Comparison of ENCODE assay signal across 1 cellular context in the genomic region with DNA sequence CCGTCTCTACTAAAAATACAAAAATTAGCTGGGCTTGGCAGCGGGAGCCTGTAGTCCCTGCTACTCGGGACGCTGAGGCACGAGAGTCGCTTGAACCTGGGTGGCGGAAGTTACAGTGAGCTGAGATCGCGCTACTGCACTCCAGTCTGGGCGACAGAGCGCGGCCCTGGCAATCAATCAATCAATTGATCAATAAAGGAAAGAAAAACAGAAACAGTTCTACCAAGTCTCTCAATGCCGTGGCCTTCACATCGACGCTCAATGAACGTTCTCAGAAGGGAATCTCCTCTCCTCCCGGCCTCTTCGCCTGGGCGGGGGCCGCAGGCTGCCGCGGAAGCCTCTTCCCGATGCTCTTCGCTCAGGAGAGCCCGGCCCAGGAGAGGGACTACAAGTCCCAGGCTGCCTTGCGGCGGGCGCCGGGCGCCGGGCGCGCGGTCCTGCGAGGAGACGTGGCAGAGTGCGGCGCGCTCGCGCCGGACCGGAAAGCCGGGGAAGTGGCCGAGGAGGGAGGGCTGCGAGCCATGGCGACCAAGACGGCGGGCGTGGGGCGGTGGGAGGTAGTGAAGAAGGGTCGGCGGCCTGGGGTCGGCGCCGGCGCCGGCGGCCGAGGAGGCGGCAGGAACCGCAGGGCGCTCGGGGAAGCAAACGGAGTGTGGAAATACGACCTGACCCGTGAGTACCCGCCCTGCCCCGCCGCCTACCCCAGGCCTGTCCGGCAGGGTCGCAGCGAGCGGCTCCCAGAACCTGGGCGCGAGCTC.
TF ChIP-seq lines count a peak whose summit lies in the region.

A gene with protein sequence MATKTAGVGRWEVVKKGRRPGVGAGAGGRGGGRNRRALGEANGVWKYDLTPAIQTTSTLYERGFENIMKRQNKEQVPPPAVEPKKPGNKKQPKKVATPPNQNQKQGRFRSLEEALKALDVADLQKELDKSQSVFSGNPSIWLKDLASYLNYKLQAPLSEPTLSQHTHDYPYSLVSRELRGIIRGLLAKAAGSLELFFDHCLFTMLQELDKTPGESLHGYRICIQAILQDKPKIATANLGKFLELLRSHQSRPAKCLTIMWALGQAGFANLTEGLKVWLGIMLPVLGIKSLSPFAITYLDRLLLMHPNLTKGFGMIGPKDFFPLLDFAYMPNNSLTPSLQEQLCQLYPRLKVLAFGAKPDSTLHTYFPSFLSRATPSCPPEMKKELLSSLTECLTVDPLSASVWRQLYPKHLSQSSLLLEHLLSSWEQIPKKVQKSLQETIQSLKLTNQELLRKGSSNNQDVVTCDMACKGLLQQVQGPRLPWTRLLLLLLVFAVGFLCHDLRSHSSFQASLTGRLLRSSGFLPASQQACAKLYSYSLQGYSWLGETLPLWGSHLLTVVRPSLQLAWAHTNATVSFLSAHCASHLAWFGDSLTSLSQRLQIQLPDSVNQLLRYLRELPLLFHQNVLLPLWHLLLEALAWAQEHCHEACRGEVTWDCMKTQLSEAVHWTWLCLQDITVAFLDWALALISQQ (plus strand): TSS at position 471 of the 758 bp plus-strand sequence. CDS start 51 bp downstream, at position 522.

TF ChIP-seq in HepG2, 621 proteins besides CTCF, POLR2A, EP300 and RAD21 (continued from another document and continues in another):
- TF ChIP-seq MED13 (CRISPR knock-in tag; IDR thresholded peaks at IDR 0.05), result peak; percentile 51; the same call in 1 of the 2 replicates
- TF ChIP-seq, protein P1, sequence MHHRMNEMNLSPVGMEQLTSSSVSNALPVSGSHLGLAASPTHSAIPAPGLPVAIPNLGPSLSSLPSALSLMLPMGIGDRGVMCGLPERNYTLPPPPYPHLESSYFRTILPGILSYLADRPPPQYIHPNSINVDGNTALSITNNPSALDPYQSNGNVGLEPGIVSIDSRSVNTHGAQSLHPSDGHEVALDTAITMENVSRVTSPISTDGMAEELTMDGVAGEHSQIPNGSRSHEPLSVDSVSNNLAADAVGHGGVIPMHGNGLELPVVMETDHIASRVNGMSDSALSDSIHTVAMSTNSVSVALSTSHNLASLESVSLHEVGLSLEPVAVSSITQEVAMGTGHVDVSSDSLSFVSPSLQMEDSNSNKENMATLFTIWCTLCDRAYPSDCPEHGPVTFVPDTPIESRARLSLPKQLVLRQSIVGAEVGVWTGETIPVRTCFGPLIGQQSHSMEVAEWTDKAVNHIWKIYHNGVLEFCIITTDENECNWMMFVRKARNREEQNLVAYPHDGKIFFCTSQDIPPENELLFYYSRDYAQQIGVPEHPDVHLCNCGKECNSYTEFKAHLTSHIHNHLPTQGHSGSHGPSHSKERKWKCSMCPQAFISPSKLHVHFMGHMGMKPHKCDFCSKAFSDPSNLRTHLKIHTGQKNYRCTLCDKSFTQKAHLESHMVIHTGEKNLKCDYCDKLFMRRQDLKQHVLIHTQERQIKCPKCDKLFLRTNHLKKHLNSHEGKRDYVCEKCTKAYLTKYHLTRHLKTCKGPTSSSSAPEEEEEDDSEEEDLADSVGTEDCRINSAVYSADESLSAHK (CRISPR knock-in tag; IDR thresholded peaks at IDR 0.05; ENCODE audit: borderline replicate concordance), result no peak
- TF ChIP-seq, protein P2, sequence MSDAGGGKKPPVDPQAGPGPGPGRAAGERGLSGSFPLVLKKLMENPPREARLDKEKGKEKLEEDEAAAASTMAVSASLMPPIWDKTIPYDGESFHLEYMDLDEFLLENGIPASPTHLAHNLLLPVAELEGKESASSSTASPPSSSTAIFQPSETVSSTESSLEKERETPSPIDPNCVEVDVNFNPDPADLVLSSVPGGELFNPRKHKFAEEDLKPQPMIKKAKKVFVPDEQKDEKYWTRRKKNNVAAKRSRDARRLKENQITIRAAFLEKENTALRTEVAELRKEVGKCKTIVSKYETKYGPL (CRISPR knock-in tag; IDR thresholded peaks at IDR 0.05), result peak; percentile 23; the same call in 1 of the 2 replicates
- TF ChIP-seq PHF21A (CRISPR knock-in tag; IDR thresholded peaks at IDR 0.05), result peak; percentile 39; the same call in 1 of the 2 replicates
- TF ChIP-seq, protein P3, sequence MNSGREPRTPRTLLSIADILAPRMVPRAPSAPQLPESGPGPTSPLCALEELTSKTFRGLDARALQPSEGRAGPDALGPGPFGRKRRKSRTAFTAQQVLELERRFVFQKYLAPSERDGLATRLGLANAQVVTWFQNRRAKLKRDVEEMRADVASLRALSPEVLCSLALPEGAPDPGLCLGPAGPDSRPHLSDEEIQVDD (CRISPR knock-in tag; IDR thresholded peaks at IDR 0.05; ENCODE audit: borderline replicate concordance), result no peak
- TF ChIP-seq EHMT2 (IDR thresholded peaks at IDR 0.05; ENCODE audit: borderline replicate concordance, low read depth, low read length), result no peak
- no peak for TF ChIP-seq STAT5B (CRISPR knock-in tag; IDR thresholded peaks at IDR 0.05)
- no peak for TF ChIP-seq PRMT3 (CRISPR knock-in tag; IDR thresholded peaks at IDR 0.05; ENCODE audit: borderline replicate concordance, low read depth)
- peak; percentile 38 for TF ChIP-seq SP4 (CRISPR knock-in tag; IDR thresholded peaks at IDR 0.05)
- no peak for TF ChIP-seq CEBPG (CRISPR knock-in tag; IDR thresholded peaks at IDR 0.05)
- TF ChIP-seq NCOR1 (IDR thresholded peaks at IDR 0.05; ENCODE audit: borderline replicate concordance, low read length), result no peak
- TF ChIP-seq BRCA1 (CRISPR knock-in tag; IDR thresholded peaks at IDR 0.05), result no peak
- TF ChIP-seq ZNF431 (CRISPR knock-in tag; IDR thresholded peaks at IDR 0.05; ENCODE audit: borderline replicate concordance, low read depth), result peak; percentile 28; the same call in 1 of the 2 replicates
- no peak for TF ChIP-seq SOX13 (IDR thresholded peaks at IDR 0.05)
- no peak for TF ChIP-seq SOX13 (CRISPR knock-in tag; conservative IDR thresholded peaks at IDR 0.05 in 1 of 2, IDR thresholded peaks at IDR 0.05 in 1 of 2)
- no peak for TF ChIP-seq ZNF224 (CRISPR knock-in tag; IDR thresholded peaks at IDR 0.05)
- TF ChIP-seq ZFAT (CRISPR knock-in tag; conservative IDR thresholded peaks at IDR 0.05), result peak; percentile 76; the same call in 1 of the 2 replicates
- peak; percentile 63 for TF ChIP-seq ZNF264 (CRISPR knock-in tag; IDR thresholded peaks at IDR 0.05)
- TF ChIP-seq TAF1 (CRISPR knock-in tag; IDR thresholded peaks at IDR 0.05), result peak; percentile 76
- TF ChIP-seq ZNF274 (CRISPR knock-in tag; IDR thresholded peaks at IDR 0.05), result peak; percentile 62; the same call in 1 of the 2 replicates
- peak; percentile 85 for TF ChIP-seq ZNF883 (CRISPR knock-in tag; IDR thresholded peaks at IDR 0.05; ENCODE audit: not compliant biosample characterization)
- TF ChIP-seq, protein P4, sequence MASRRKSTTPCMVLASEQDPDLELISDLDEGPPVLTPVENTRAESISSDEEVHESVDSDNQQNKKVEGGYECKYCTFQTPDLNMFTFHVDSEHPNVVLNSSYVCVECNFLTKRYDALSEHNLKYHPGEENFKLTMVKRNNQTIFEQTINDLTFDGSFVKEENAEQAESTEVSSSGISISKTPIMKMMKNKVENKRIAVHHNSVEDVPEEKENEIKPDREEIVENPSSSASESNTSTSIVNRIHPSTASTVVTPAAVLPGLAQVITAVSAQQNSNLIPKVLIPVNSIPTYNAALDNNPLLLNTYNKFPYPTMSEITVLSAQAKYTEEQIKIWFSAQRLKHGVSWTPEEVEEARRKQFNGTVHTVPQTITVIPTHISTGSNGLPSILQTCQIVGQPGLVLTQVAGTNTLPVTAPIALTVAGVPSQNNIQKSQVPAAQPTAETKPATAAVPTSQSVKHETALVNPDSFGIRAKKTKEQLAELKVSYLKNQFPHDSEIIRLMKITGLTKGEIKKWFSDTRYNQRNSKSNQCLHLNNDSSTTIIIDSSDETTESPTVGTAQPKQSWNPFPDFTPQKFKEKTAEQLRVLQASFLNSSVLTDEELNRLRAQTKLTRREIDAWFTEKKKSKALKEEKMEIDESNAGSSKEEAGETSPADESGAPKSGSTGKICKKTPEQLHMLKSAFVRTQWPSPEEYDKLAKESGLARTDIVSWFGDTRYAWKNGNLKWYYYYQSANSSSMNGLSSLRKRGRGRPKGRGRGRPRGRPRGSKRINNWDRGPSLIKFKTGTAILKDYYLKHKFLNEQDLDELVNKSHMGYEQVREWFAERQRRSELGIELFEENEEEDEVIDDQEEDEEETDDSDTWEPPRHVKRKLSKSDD (CRISPR knock-in tag; IDR thresholded peaks at IDR 0.05; ENCODE audit: low read depth), result peak; percentile 80; the same call in 1 of the 2 replicates
- 0 out of 2 replicates have a peak, but pooled peaks have one; percentile 12 for TF ChIP-seq NAIF1 (CRISPR knock-in tag; IDR thresholded peaks at IDR 0.05; ENCODE audit: borderline replicate concordance)
- peak; percentile 94 for TF ChIP-seq SAFB2 (CRISPR knock-in tag; IDR thresholded peaks at IDR 0.05; ENCODE audit: borderline replicate concordance, low read depth)
- TF ChIP-seq ETV6 (CRISPR knock-in tag; conservative IDR thresholded peaks at IDR 0.05), result no peak; the same call in 1 of the 2 replicates
- TF ChIP-seq ZNF557 (CRISPR knock-in tag; IDR thresholded peaks at IDR 0.05), result 0 out of 2 replicates have a peak, but pooled peaks have one; percentile 62
- peak; percentile 64 for TF ChIP-seq ASH2L (IDR thresholded peaks at IDR 0.05; ENCODE audit: insufficient read length, low read depth, low read length)
- TF ChIP-seq DMAP1 (CRISPR knock-in tag; IDR thresholded peaks at IDR 0.05), result peak; percentile 98
- TF ChIP-seq REXO4 (CRISPR knock-in tag; IDR thresholded peaks at IDR 0.05; ENCODE audit: borderline replicate concordance), result no peak
- TF ChIP-seq NCOA1 (CRISPR knock-in tag; IDR thresholded peaks at IDR 0.05), result no peak
- TF ChIP-seq SP1 (IDR thresholded peaks at IDR 0.05), result no peak
- peak; percentile 31; the same call in 1 of the 2 replicates for TF ChIP-seq SP1 (CRISPR knock-in tag; IDR thresholded peaks at IDR 0.05)
- TF ChIP-seq, protein P5, sequence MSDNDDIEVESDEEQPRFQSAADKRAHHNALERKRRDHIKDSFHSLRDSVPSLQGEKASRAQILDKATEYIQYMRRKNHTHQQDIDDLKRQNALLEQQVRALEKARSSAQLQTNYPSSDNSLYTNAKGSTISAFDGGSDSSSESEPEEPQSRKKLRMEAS (IDR thresholded peaks at IDR 0.05), result peak; percentile 64
- no peak for TF ChIP-seq ZNF589 (CRISPR knock-in tag; conservative IDR thresholded peaks at IDR 0.05)
- TF ChIP-seq ZFP37 (CRISPR knock-in tag; IDR thresholded peaks at IDR 0.05; ENCODE audit: borderline replicate concordance), result peak; percentile 42; the same call in 1 of the 2 replicates
- TF ChIP-seq ZNF776 (CRISPR knock-in tag; IDR thresholded peaks at IDR 0.05), result no peak
- TF ChIP-seq, protein P6, sequence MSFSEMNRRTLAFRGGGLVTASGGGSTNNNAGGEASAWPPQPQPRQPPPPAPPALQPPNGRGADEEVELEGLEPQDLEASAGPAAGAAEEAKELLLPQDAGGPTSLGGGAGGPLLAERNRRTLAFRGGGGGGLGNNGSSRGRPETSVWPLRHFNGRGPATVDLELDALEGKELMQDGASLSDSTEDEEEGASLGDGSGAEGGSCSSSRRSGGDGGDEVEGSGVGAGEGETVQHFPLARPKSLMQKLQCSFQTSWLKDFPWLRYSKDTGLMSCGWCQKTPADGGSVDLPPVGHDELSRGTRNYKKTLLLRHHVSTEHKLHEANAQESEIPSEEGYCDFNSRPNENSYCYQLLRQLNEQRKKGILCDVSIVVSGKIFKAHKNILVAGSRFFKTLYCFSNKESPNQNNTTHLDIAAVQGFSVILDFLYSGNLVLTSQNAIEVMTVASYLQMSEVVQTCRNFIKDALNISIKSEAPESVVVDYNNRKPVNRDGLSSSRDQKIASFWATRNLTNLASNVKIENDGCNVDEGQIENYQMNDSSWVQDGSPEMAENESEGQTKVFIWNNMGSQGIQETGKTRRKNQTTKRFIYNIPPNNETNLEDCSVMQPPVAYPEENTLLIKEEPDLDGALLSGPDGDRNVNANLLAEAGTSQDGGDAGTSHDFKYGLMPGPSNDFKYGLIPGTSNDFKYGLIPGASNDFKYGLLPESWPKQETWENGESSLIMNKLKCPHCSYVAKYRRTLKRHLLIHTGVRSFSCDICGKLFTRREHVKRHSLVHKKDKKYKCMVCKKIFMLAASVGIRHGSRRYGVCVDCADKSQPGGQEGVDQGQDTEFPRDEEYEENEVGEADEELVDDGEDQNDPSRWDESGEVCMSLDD (CRISPR knock-in tag; IDR thresholded peaks at IDR 0.05; ENCODE audit: borderline replicate concordance), result peak; percentile 67; the same call in 1 of the 2 replicates
- TF ChIP-seq ZFP62 (CRISPR knock-in tag; IDR thresholded peaks at IDR 0.05), result no peak
- TF ChIP-seq ZNF44 (CRISPR knock-in tag; IDR thresholded peaks at IDR 0.05), result no peak
- TF ChIP-seq KLF6 (CRISPR knock-in tag; IDR thresholded peaks at IDR 0.05), result 0 out of 2 replicates have a peak, but pooled peaks have one; percentile 41
- peak; percentile 24; the same call in 1 of the 2 replicates for TF ChIP-seq ELF4 (CRISPR knock-in tag; IDR thresholded peaks at IDR 0.05; ENCODE audit: borderline replicate concordance)
- TF ChIP-seq ZNF766 (CRISPR knock-in tag; IDR thresholded peaks at IDR 0.05; ENCODE audit: borderline replicate concordance), result peak; percentile 77
- TF ChIP-seq ZNF430 (CRISPR knock-in tag; IDR thresholded peaks at IDR 0.05), result no peak; the same call in 1 of the 2 replicates
- peak; percentile 89 for TF ChIP-seq MXD4 (CRISPR knock-in tag; IDR thresholded peaks at IDR 0.05)
- TF ChIP-seq, protein P7, sequence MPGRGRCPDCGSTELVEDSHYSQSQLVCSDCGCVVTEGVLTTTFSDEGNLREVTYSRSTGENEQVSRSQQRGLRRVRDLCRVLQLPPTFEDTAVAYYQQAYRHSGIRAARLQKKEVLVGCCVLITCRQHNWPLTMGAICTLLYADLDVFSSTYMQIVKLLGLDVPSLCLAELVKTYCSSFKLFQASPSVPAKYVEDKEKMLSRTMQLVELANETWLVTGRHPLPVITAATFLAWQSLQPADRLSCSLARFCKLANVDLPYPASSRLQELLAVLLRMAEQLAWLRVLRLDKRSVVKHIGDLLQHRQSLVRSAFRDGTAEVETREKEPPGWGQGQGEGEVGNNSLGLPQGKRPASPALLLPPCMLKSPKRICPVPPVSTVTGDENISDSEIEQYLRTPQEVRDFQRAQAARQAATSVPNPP (CRISPR knock-in tag; IDR thresholded peaks at IDR 0.05), result no peak
- TF ChIP-seq, protein P8, sequence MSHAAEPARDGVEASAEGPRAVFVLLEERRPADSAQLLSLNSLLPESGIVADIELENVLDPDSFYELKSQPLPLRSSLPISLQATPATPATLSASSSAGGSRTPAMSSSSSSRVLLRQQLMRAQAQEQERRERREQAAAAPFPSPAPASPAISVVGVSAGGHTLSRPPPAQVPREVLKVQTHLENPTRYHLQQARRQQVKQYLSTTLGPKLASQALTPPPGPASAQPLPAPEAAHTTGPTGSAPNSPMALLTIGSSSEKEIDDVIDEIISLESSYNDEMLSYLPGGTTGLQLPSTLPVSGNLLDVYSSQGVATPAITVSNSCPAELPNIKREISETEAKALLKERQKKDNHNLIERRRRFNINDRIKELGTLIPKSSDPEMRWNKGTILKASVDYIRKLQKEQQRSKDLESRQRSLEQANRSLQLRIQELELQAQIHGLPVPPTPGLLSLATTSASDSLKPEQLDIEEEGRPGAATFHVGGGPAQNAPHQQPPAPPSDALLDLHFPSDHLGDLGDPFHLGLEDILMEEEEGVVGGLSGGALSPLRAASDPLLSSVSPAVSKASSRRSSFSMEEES (CRISPR knock-in tag; IDR thresholded peaks at IDR 0.05), result 0 out of 2 replicates have a peak, but pooled peaks have one; percentile 42
- no peak for TF ChIP-seq ZNF878 (CRISPR knock-in tag; IDR thresholded peaks at IDR 0.05)
- TF ChIP-seq REPIN1 (CRISPR knock-in tag; IDR thresholded peaks at IDR 0.05; ENCODE audit: borderline replicate concordance, low read depth), result peak; percentile 82; the same call in 1 of the 2 replicates
- TF ChIP-seq ZNF432 (CRISPR knock-in tag; IDR thresholded peaks at IDR 0.05; ENCODE audit: borderline replicate concordance), result no peak
- TF ChIP-seq HMG20B (CRISPR knock-in tag; conservative IDR thresholded peaks at IDR 0.05), result no peak
- TF ChIP-seq ZBTB42 (CRISPR knock-in tag; IDR thresholded peaks at IDR 0.05), result no peak; the same call in 1 of the 2 replicates
- TF ChIP-seq CREM (IDR thresholded peaks at IDR 0.05), result peak; percentile 61
- TF ChIP-seq CREM (CRISPR knock-in tag; IDR thresholded peaks at IDR 0.05), result no peak
